ENCODE assay signal across 18 cellular contexts in the genomic region with DNA sequence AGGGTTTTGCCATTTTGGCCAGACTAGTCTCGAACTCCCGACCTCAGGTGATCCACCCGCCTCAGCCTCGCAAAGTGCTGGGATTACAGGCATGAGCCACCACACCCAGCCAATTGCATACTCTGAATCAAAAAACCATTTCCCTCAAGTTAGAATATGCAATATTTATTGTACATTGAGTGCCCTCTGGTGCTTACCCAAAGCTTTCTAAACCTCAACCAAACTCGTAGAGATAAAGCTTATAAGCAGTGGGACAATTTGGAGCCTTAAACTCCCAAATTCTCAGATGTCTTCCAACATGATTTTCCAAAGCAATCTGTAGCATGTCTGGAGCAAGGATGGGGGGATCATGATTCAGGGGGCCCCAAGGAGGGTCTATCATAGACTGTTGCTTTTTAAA. TPM values are rescaled to one million over a fixed set of nuclear protein-coding genes. Genes with fewer than 3 reads are reported as not detected.
A peak's percentile ranks its signal among the peaks of the same experiment; 100 is the strongest.
DNase-seq lines count a peak whose midpoint lies in the region; ATAC-seq and TF ChIP-seq lines count a peak whose summit lies in the region.
"Had no signal": no experiment of that assay in that cellular context is flagged by ENCODE, and none has a peak within 500 bp of the region (broad histone marks: within the 10 kb centered on the region; RNA-seq: fewer than 3 reads in every experiment).

No MANE protein-coding gene starts in this region.

- H3K36me3 ChIP-seq in mammary epithelial cell (ENCODE audit: insufficient read depth, low read length): no peaks in the 10 kb centered on the region
- H3K36me3 ChIP-seq in breast epithelium: no peaks in the 10 kb centered on the region
- H3K36me3 ChIP-seq in OCI-LY7 (ENCODE audit: insufficient read depth, low read length): peaks cover 10% of the 10 kb centered on the region

- no peak overlapping the region for H3K4me3 ChIP-seq in mammary epithelial cell (replicated peaks in 1 of 3; ENCODE audit: insufficient read depth in 1 of 3, low read depth in 2 of 3, low read length in 3 of 3)
- H3K4me3 ChIP-seq in breast epithelium: no peak overlapping the region
- no peak overlapping the region for H3K4me3 ChIP-seq in OCI-LY7 (ENCODE audit: low read depth, low read length, poor library complexity, severe bottlenecking)
- H3K4me3 ChIP-seq: GM23248 had no signal

- H3K79me2 ChIP-seq in mammary epithelial cell (ENCODE audit: insufficient read depth, low read length): no peaks in the 10 kb centered on the region
- H3K79me2 ChIP-seq in OCI-LY7 (ENCODE audit: insufficient read depth, low read depth, low read length): no peaks in the 10 kb centered on the region

- no TSS peak for BruUV-seq in mammary epithelial cell (replicated peaks; lab: Mats Ljungman, UMichigan)
- BruUV-seq in OCI-LY7 (replicated peaks; lab: Mats Ljungman, UMichigan): no TSS peak

- no peaks in the 10 kb centered on the region for H3K36me3 Mint-ChIP-seq in activated naive CD4-positive, alpha-beta T cell treated with anti-CD3 and anti-CD28 coated beads, Interleukin-2, amount 50 U/mL, for 72 hours

- dilution Hi-C loops in mammary epithelial cell (cut with HindIII; ENCODE audit: low sequenced_read_pairs): no loop called here

- in situ Hi-C loops in mammary epithelial cell (cut with MboI; ENCODE audit: low sequenced_read_pairs in 2 of 2): loop anchor here in 1 of 2 donors (25.0 kb wide), 1 partner anchor 146 kb away; a partner anchor contains a TSS

- H3K9me3 Mint-ChIP-seq in activated naive CD4-positive, alpha-beta T cell treated with anti-CD3 and anti-CD28 coated beads, Interleukin-2, amount 50 U/mL, for 72 hours: no peaks in the 10 kb centered on the region
- H3K9me3 Mint-ChIP-seq: T-helper 2 cell treated with Interferon-gamma antibody and Interleukin-4, amounts not matched to agents 5 μg/mL and 100 μg/mL, for 36 hours had no signal

- H4K20me1 ChIP-seq in mammary epithelial cell (ENCODE audit: insufficient read depth, low read length) (no peaks in the 10 kb centered on the region), OCI-LY7 (ENCODE audit: insufficient read depth, low read length) (no peaks in the 10 kb centered on the region)

- H3K27me3 ChIP-seq in mammary epithelial cell (ENCODE audit: insufficient read depth, low read length): no peaks in the 10 kb centered on the region
- no peaks in the 10 kb centered on the region for H3K27me3 ChIP-seq in breast epithelium

- no peak for DNase-seq in mammary epithelial cell
- no peak for DNase-seq in breast epithelium (ENCODE audit: low spot score in 2 of 2)
- no peak for DNase-seq in OCI-LY7 (ENCODE audit: low spot score)
- DNase-seq in activated naive CD4-positive, alpha-beta T cell treated with anti-CD3 and anti-CD28 coated beads, Interleukin-2, amount 50 U/mL, for 72 hours (ENCODE audit: low spot score in 2 of 2): no peak
- no peak for DNase-seq in NCI-H1930 (lab: John Stamatoyannopoulos, UW)
- no peak for DNase-seq in posterior vena cava (ENCODE audit: low spot score)
- DNase-seq: activated CD8-positive, alpha-beta memory T cell treated with anti-CD3 and anti-CD28 coated beads, Interleukin-2, amount 10 ng/mL, durations not matched to agents 7 days and 5 days; amniotic stem cell; Caco-2; cerebellar nuclear complex; GM23248; NCI-H345; stimulated activated CD4-positive, alpha-beta T cell treated with anti-CD3 and anti-CD28 coated beads, Interleukin-2, amount 100 ng/mL, for 48 hours; substantia nigra had no signal

- WGBS in mammary epithelial cell (ENCODE audit: low coverage, missing lambda C conversion rate): 87% methylated on average over 5 of the region's 5 CpGs

- H3K9me3 ChIP-seq in mammary epithelial cell (replicated peaks; ENCODE audit: insufficient read depth, low read length) (no peaks in the 10 kb centered on the region), breast epithelium (no peaks in the 10 kb centered on the region), OCI-LY7 (ENCODE audit: low read length) (no peaks in the 10 kb centered on the region)
- H3K9me3 ChIP-seq: Caco-2 had no signal

- TF ChIP-seq POLR2A in breast epithelium (IDR thresholded peaks at IDR 0.05): no peak

- H3K9ac ChIP-seq in mammary epithelial cell (ENCODE audit: insufficient read depth, low read length): no peak overlapping the region
- H3K9ac ChIP-seq: GM23248 had no signal

- POLR2A ChIA-PET in OCI-LY7 (lab: Charles Lee): interaction anchor here (0.7 to 1.9 kb wide), 7 partner anchors 10 to 172 kb away, joined by 3 to 5 read pairs (median 3); no protein-coding TSS in a partner anchor

- peak; percentile 1 to 26 for TF ChIP-seq CTCF in mammary epithelial cell (conservative IDR thresholded peaks at IDR 0.05 in 1 of 2, IDR thresholded peaks at IDR 0.05 in 1 of 2; ENCODE audit: extremely low read depth in 1 of 2, insufficient read depth in 1 of 2, low read depth in 1 of 2, low read length in 2 of 2)
- TF ChIP-seq CTCF in breast epithelium (IDR thresholded peaks at IDR 0.05): no peak
- TF ChIP-seq CTCF in OCI-LY7 (conservative IDR thresholded peaks at IDR 0.05; ENCODE audit: low read length): peak; percentile 33; the same call in 1 of the 2 replicates

- H3K9me2 ChIP-seq in OCI-LY7 (ENCODE audit: insufficient read depth, low read length): no peaks in the 10 kb centered on the region

- no peak overlapping the region for H3K27ac Mint-ChIP-seq in activated naive CD4-positive, alpha-beta T cell treated with anti-CD3 and anti-CD28 coated beads, Interleukin-2, amount 50 U/mL, for 72 hours
- H3K27ac Mint-ChIP-seq: activated CD8-positive, alpha-beta memory T cell treated with anti-CD3 and anti-CD28 coated beads, Interleukin-2, amount 10 ng/mL, durations not matched to agents 7 days and 5 days; T-helper 2 cell treated with Interferon-gamma antibody and Interleukin-4, amounts not matched to agents 5 μg/mL and 100 μg/mL, for 36 hours had no signal

- H3K4me1 ChIP-seq in mammary epithelial cell (ENCODE audit: insufficient read depth, low read length): no peaks in the 10 kb centered on the region
- H3K4me1 ChIP-seq in breast epithelium: no peaks in the 10 kb centered on the region
- no peaks in the 10 kb centered on the region for H3K4me1 ChIP-seq in OCI-LY7 (ENCODE audit: insufficient read depth, low read length, poor library complexity, severe bottlenecking)
- H3K4me1 ChIP-seq: Caco-2 had no signal

- CTCF ChIA-PET in mammary epithelial cell (lab: Charles Lee; ENCODE audit: low non-redundant PET): no interaction called here
- CTCF ChIA-PET in OCI-LY7 (lab: Charles Lee; ENCODE audit: unreplicated experiment): no interaction called here

- no peak overlapping the region for H2AFZ ChIP-seq in mammary epithelial cell (ENCODE audit: low read depth, low read length)
- no peak overlapping the region for H2AFZ ChIP-seq in OCI-LY7 (ENCODE audit: low read length)
- H2AFZ ChIP-seq: GM23248 had no signal

- H3K27ac ChIP-seq in mammary epithelial cell (ENCODE audit: insufficient read depth, low read depth, low read length) (no peak overlapping the region), breast epithelium (no peak overlapping the region), OCI-LY7 (ENCODE audit: low read depth, low read length, poor library complexity, severe bottlenecking) (no peak overlapping the region)
- H3K27ac ChIP-seq: GM23248 had no signal

- peak; percentile 32 for ATAC-seq in esophagus mucosa
- ATAC-seq in activated naive CD4-positive, alpha-beta T cell treated with anti-CD3 and anti-CD28 coated beads, Interleukin-2, amount 50 U/mL, for 72 hours: no peak
- ATAC-seq: activated CD8-positive, alpha-beta memory T cell treated with anti-CD3 and anti-CD28 coated beads, Interleukin-2, amount 10 ng/mL, durations not matched to agents 7 days and 5 days; left lobe of liver; Right ventricle myocardium inferior had no signal

- no peak overlapping the region for H3K4me2 ChIP-seq in mammary epithelial cell (ENCODE audit: insufficient read depth, low read depth, low read length)
- H3K4me2 ChIP-seq in OCI-LY7 (ENCODE audit: low read length): no peak overlapping the region

- intact Hi-C loops in mammary epithelial cell (cut with micrococcal nuclease) (loop anchor here (10.0 kb wide), 2 partner anchors 417 to 557 kb away; no protein-coding TSS in a partner anchor), breast epithelium (cut with DNase I; ENCODE audit: low total_unique reads) (no loop called here), OCI-LY7 (cut with micrococcal nuclease; ENCODE audit: unreplicated experiment) (no loop called here), posterior vena cava (cut with DNase I) (no loop called here)

RNA-seq across cellular contexts. Expression of a gene that starts 22.4 kb away (rescaled TPM):
- total RNA-seq in mammary epithelial cell (1 to 10 TPM; 3.3 to 4.4 TPM), breast epithelium (1 to 10 TPM; 3.8 to 6.6 (median 5.9) TPM), OCI-LY7 (2022) (34.1 and 34.5 TPM in 2 replicates), esophagus mucosa (2.6 TPM), posterior vena cava (1 to 10 TPM; 6.8 to 7.2 TPM)
- polyA plus RNA-seq in mammary epithelial cell: 1.6 TPM
- polyA minus RNA-seq in mammary epithelial cell: not detected
- 10.0 and 11.8 TPM in 2 replicates for total RNA-seq in OCI-LY7 (2014; rRNA removed; shearing (Covaris generic))
- 10 to 100 TPM in 1 of 2 donors, 1 to 10 TPM in 1; 5.7 to 16.9 TPM for total RNA-seq in activated naive CD4-positive, alpha-beta T cell treated with anti-CD3 and anti-CD28 coated beads, Interleukin-2, amount 50 U/mL, for 72 hours

Comparison
In these comparisons a context has a peak if more than half of its experiments do, and no peak if none do; other contexts are left out.
1. CTCF ChIP-seq: peak in mammary epithelial cell (2 of 2) and OCI-LY7 (single experiment); none in breast epithelium (0 of 3).